Comparison of ENCODE assay signal across 8 cellular contexts in genomic region chr4:3532714-3533336, GRCh38. TPM values are rescaled to one million over a fixed set of nuclear protein-coding genes. Genes with fewer than 3 reads are reported as not detected.
DNase-seq lines count a peak whose midpoint lies in the region; ATAC-seq and TF ChIP-seq lines count a peak whose summit lies in the region.

No MANE protein-coding gene starts in this region.

- peak; percentile 58 for ATAC-seq in Right ventricle myocardium superior (ENCODE audit: poor library complexity)
- no peak for ATAC-seq in GM18520 (IDR thresholded peaks at IDR 0.05; ENCODE audit: unreplicated experiment)

- H3K79me2 ChIP-seq in GM23248 (ENCODE audit: insufficient read depth) (peaks cover 41% of the 10 kb centered on the region), SU-DHL-6 (ENCODE audit: insufficient read depth, low read length) (no peaks in the 10 kb centered on the region)

- H3K4me2 ChIP-seq in GM23248 (ENCODE audit: unreplicated experiment) = peak overlapping the region; percentile 64
- H3K4me2 ChIP-seq in SU-DHL-6 (ENCODE audit: low read depth, low read length, poor library complexity, severe bottlenecking) = peak overlapping the region; percentile 67

- in situ Hi-C loops in GM23248 (cut with MboI) (no loop called here), KBM-7 (cut with MboI; ENCODE audit: low pct_unique_long_range_greater_than_20kb, low sequenced_read_pairs) (no loop called here)

- H3K9me2 ChIP-seq in GM23248 (ENCODE audit: insufficient read depth) = no peaks in the 10 kb centered on the region
- H3K9me2 ChIP-seq in SU-DHL-6 (replicated peaks; ENCODE audit: insufficient read depth, low read length) = no peaks in the 10 kb centered on the region

- H3K9ac ChIP-seq in GM23248 = peak overlapping the region; percentile 53
- no peak overlapping the region for H3K9ac ChIP-seq in SU-DHL-6 (ENCODE audit: low read length)
- no peak overlapping the region for H3K9ac ChIP-seq in rectal smooth muscle tissue (ENCODE audit: low read length)

- TF ChIP-seq CTCF in SU-DHL-6 (IDR thresholded peaks at IDR 0.05; ENCODE audit: insufficient read depth, low read length, poor library complexity, severe bottlenecking) = no peak

- H3K9me3 ChIP-seq in GM23248 (ENCODE audit: low read depth) = no peaks in the 10 kb centered on the region
- H3K9me3 ChIP-seq in SU-DHL-6 (ENCODE audit: insufficient read depth, low read length) = no peaks in the 10 kb centered on the region

- H3K27me3 ChIP-seq in GM23248 (replicated peaks; ENCODE audit: insufficient read depth) (no peaks in the 10 kb centered on the region), SU-DHL-6 (ENCODE audit: low read length) (no peaks in the 10 kb centered on the region), rectal smooth muscle tissue (ENCODE audit: control insufficient read depth, insufficient read depth, low read length) (no peaks in the 10 kb centered on the region)

- H3K36me3 ChIP-seq in GM23248 (ENCODE audit: low read depth) (no peaks in the 10 kb centered on the region), SU-DHL-6 (ENCODE audit: low read length) (no peaks in the 10 kb centered on the region), rectal smooth muscle tissue (ENCODE audit: control insufficient read depth, insufficient read depth, low read length) (peaks cover 5% of the 10 kb centered on the region)

- intact Hi-C loops in Right ventricle myocardium superior (cut with DNase I) = no loop called here

- H3K4me3 ChIP-seq in GM23248 = peak overlapping the region; percentile 86
- H3K4me3 ChIP-seq in SU-DHL-6 (ENCODE audit: insufficient read depth, low read length, poor library complexity, severe bottlenecking) = peak overlapping the region; percentile 85
- H3K4me3 ChIP-seq in rectal smooth muscle tissue (ENCODE audit: low read length) = peak overlapping the region; percentile 57

- H3K4me1 ChIP-seq in GM23248 (ENCODE audit: insufficient read depth) (peaks cover 8% of the 10 kb centered on the region; the same call in 1 of the 2 replicates), rectal smooth muscle tissue (ENCODE audit: control insufficient read depth, insufficient read depth, low read length) (peaks cover 13% of the 10 kb centered on the region)

- H2AFZ ChIP-seq in GM23248 = peak overlapping the region; percentile 81
- no peak overlapping the region for H2AFZ ChIP-seq in SU-DHL-6 (ENCODE audit: low read depth, low read length, severe bottlenecking)

- DNase-seq in GM23248 = peak; percentile 86
- no peak for DNase-seq in Right ventricle myocardium superior
- no peak for DNase-seq in NCI-H510A treated with DMSO at 0.1 percent for 48 hours (lab: John Stamatoyannopoulos, UW)
- DNase-seq in KBM-7 = no peak
- no peak for DNase-seq in activated naive CD4-positive, alpha-beta T cell treated with Interleukin-2 at 50 U/mL for 16 hours

- H3F3A ChIP-seq in GM23248 (ENCODE audit: insufficient read depth) (no peaks in the 10 kb centered on the region), SU-DHL-6 (ENCODE audit: insufficient read depth) (no peaks in the 10 kb centered on the region)

- 4 to 8% methylated on average over 37 to 42 of the region's 42 CpGs for WGBS in GM23248 (ENCODE audit: low coverage in 1 of 2, low lambda C conversion rate in 2 of 2, missing lambda C conversion rate in 2 of 2), 2 experiments

- H3K27ac ChIP-seq in GM23248 = no peak overlapping the region
- H3K27ac ChIP-seq in SU-DHL-6 (ENCODE audit: low read depth, low read length) = no peak overlapping the region
- peak overlapping the region; percentile 7 for H3K27ac ChIP-seq in rectal smooth muscle tissue (ENCODE audit: low read depth, low read length)

- no peaks in the 10 kb centered on the region for H4K20me1 ChIP-seq in GM23248 (ENCODE audit: insufficient read depth)
- H4K20me1 ChIP-seq in SU-DHL-6 (ENCODE audit: low read depth, low read length) = no peaks in the 10 kb centered on the region

RNA-seq across cellular contexts. Expression of gene LRPAP1, which starts 0.6 kb away (rescaled TPM):
- total RNA-seq in GM23248 (2014; rRNA removed; shearing (Covaris generic)) = 222 and 237 TPM in 2 replicates
- polyA plus RNA-seq in GM23248 (2016; fragmentation: Nextera tagmentation; extraction: Ambion mirVana) = 324 and 338 TPM in 2 replicates
- 280 TPM for total RNA-seq in Right ventricle myocardium superior
